In the genomic region with DNA sequence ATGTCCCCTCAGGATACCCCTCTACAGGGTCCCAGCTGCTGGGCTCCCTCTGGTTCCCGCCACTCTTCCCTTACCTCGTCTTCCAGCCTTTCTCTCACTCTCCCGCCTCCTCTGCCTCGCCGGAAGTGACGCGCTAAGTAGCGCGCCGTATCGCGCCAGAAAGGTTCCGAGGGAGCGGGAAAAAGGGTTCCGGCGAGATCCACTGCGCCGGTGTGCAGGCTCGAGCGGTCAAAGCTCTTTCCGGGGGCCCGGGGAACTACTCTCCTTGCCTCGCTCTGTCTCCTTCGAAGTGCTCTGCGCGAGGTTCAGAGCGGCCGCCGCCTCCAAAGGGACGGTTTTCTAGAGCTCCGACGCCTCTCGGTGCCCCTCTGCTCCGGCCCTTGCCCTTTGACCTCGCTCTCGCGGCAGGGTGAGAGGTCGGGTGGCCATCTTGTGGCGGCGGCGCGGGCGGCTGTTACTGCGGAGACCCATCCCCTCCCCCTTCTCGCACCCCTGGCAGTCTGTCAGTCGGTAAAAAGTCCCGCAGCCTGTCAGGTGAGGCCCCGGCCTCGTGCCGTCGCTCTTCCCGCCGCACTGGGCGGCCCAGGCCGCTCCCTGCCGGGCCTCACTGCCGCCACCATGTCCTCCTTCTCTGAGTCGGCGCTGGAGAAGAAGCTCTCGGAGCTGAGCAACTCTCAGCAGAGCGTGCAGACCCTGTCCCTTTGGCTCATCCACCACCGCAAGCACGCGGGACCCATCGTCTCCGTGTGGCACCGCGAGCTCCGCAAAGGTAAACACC, we compare ENCODE assay signal across 8 cellular contexts. TPM values are rescaled to one million over a fixed set of nuclear protein-coding genes. Genes with fewer than 3 reads are reported as not detected.
A peak's percentile ranks its signal among the peaks of the same experiment; 100 is the strongest.
DNase-seq lines count a peak whose midpoint lies in the region; ATAC-seq, FAIRE-seq and TF ChIP-seq lines count a peak whose summit lies in the region.

A gene with protein sequence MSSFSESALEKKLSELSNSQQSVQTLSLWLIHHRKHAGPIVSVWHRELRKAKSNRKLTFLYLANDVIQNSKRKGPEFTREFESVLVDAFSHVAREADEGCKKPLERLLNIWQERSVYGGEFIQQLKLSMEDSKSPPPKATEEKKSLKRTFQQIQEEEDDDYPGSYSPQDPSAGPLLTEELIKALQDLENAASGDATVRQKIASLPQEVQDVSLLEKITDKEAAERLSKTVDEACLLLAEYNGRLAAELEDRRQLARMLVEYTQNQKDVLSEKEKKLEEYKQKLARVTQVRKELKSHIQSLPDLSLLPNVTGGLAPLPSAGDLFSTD (plus strand): TSS at position 417 of the 778 bp plus-strand sequence. CDS start 202 bp downstream, at position 619.
A gene (minus strand): TSS at position 127 of the 778 bp plus-strand sequence. CDS start 19,640 bp downstream, outside the sequence.

- FAIRE-seq in GM12892 (lab: Jason Lieb, UNC), result peak; percentile 98

- no peaks in the 10 kb centered on the region for H3K27me3 ChIP-seq in upper lobe of left lung

- no peak for TF ChIP-seq EP300 in upper lobe of left lung (IDR thresholded peaks at IDR 0.05)

- H3K27ac Mint-ChIP-seq in T-helper 17 cell, result peak within 1 kb of the TSS; percentile 98

- peak in 3 of 6 experiments; percentile 22 to 28 (median 26) for TF ChIP-seq CTCF in upper lobe of left lung (IDR thresholded peaks at IDR 0.05)

- no peaks in the 10 kb centered on the region for H3K27me3 Mint-ChIP-seq in T-helper 17 cell

- peaks cover 52% of the 10 kb centered on the region for H3K4me1 Mint-ChIP-seq in T-helper 17 cell

- peaks cover 0 to 11% (median 1%) of the 10 kb centered on the region in 4 donors for H3K36me3 ChIP-seq in upper lobe of left lung

- peak; percentile 78 for DNase-seq in GM12892 (ENCODE audit: insufficient read length)
- peak; percentile 78 for DNase-seq in NCI-H1694 (lab: John Stamatoyannopoulos, UW)
- peak; percentile 72 to 81 (median 77) for DNase-seq in T-helper 17 cell
- DNase-seq in amygdala (lab: John Stamatoyannopoulos, UW), result peak; percentile 49 to 98 (median 88)
- peak; percentile 92 for DNase-seq in left cardiac atrium
- DNase-seq in posterior vena cava (ENCODE audit: low spot score), result peak; percentile 97
- DNase-seq in upper lobe of left lung, result peak; percentile 84 to 97

- intact Hi-C loops in left cardiac atrium (cut with DNase I), result no loop called here
- intact Hi-C loops in posterior vena cava (cut with DNase I), result no loop called here

- H3K4me3 ChIP-seq in upper lobe of left lung, result peak within 1 kb of the TSS; percentile 60 to 96 (median 78)

- H3K27ac ChIP-seq in upper lobe of left lung, result peak within 1 kb of the TSS; percentile 94 to 99 (median 97)

- peak within 1 kb of the TSS; percentile 92 for H3K4me3 Mint-ChIP-seq in T-helper 17 cell

- no peaks in the 10 kb centered on the region for H3K9me3 ChIP-seq in T-helper 17 cell (ENCODE audit: control insufficient read depth, low read length, poor library complexity, severe bottlenecking)
- H3K9me3 ChIP-seq in upper lobe of left lung, result no peaks in the 10 kb centered on the region

- TF ChIP-seq POLR2A in GM12892 (IDR thresholded peaks at IDR 0.05; ENCODE audit: low read depth, low read length), result peak; percentile 85; the same call in 1 of the 2 replicates
- TF ChIP-seq POLR2A in upper lobe of left lung (IDR thresholded peaks at IDR 0.05), result peak in 3 of 4 donors; percentile 44 to 75 (median 64)

- H3K4me1 ChIP-seq in upper lobe of left lung, result peaks cover 37 to 61% (median 43%) of the 10 kb centered on the region in 4 donors

- 1% methylated on average over 36 to 65 of the region's 69 CpGs for WGBS in upper lobe of left lung, 2 donors

- ATAC-seq in HG02852 (IDR thresholded peaks at IDR 0.05; ENCODE audit: unreplicated experiment) (peak; percentile 83), T-helper 17 cell (peak; percentile 86), left cardiac atrium (peak; percentile 97 to 98), upper lobe of left lung (ENCODE audit: low FRiP score in 2 of 2) (peak; percentile 96 to 98)

- peaks cover 6% of the 10 kb centered on the region for H3K36me3 Mint-ChIP-seq in T-helper 17 cell (ENCODE audit: low read depth)

RNA-seq across cellular contexts. Expression of the first gene that starts in this region (rescaled TPM):
- polyA plus RNA-seq in GM12892 (2012; ENCODE audit: missing spikeins), result 19.6 TPM
- total RNA-seq in T-helper 17 cell (10 to 100 TPM; 47.7 to 51.2 TPM), left cardiac atrium (10 to 100 TPM; 78.6 to 86.4 TPM), posterior vena cava (10 to 100 TPM; 24.7 to 25.8 TPM), upper lobe of left lung (10 to 100 TPM; 26.0 to 75.4 (median 29.2) TPM)

RNA-seq across cellular contexts. Expression of the second gene that starts in this region (rescaled TPM):
- polyA plus RNA-seq in GM12892 (2012; ENCODE audit: missing spikeins), result 17.6 TPM
- 10 to 100 TPM; 15.5 to 16.0 TPM for total RNA-seq in T-helper 17 cell
- 10 to 100 TPM; 11.6 to 11.9 TPM for total RNA-seq in left cardiac atrium
- total RNA-seq in posterior vena cava, result 10 to 100 TPM; 10.4 to 12.7 TPM
- total RNA-seq in upper lobe of left lung, result 10 to 100 TPM; 11.2 to 30.4 (median 15.1) TPM

Comparison
In these comparisons a context has a peak if more than half of its experiments do, and no peak if none do; other contexts are left out.
1. Peak in every context shown above with its lines: DNase-seq, ATAC-seq, H3K4me3 ChIP-seq and H3K27ac ChIP-seq.